ENCODE assay signal across 15 cellular contexts in the genomic region with DNA sequence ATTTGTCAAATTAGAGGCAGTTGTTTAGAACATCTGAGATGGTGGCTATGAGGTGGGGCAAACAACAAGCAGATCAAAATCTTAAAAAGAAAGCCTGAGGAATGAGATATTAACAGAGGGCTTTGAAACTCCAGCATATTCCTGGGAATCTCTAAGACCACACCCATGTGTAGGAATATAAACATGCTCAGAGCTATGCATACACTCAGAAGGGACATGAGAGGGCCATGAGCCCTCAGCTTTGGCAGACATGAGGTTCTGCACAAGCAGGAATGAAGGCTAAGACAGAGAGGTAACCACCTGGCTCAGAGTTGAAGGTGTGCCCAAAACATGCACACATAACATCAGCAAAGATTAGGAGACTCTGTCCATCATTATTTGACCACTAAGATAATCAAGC. TPM values are rescaled to one million over a fixed set of nuclear protein-coding genes. Genes with fewer than 3 reads are reported as not detected.
DNase-seq lines count a peak whose midpoint lies in the region; ATAC-seq and TF ChIP-seq lines count a peak whose summit lies in the region.
"Had no signal": no experiment of that assay in that cellular context is flagged by ENCODE, and none has a peak within 500 bp of the region (broad histone marks: within the 10 kb centered on the region; RNA-seq: fewer than 3 reads in every experiment).

No MANE protein-coding gene starts in this region.

- peaks cover 23% of the 10 kb centered on the region for H3K36me3 Mint-ChIP-seq in chondrocyte (ENCODE audit: low read depth)
- peaks cover 51% of the 10 kb centered on the region for H3K36me3 Mint-ChIP-seq in T-helper 2 cell treated with Interferon-gamma antibody and Interleukin-4, amounts not matched to agents 5 μg/mL and 100 μg/mL, for 36 hours (ENCODE audit: low read depth)

- peaks cover 91% of the 10 kb centered on the region for H3K4me1 Mint-ChIP-seq in chondrocyte (ENCODE audit: low read depth)
- peaks cover 25% of the 10 kb centered on the region for H3K4me1 Mint-ChIP-seq in T-helper 2 cell treated with Interferon-gamma antibody and Interleukin-4, amounts not matched to agents 5 μg/mL and 100 μg/mL, for 36 hours (ENCODE audit: low read depth)
- H3K4me1 Mint-ChIP-seq: CD14-positive monocyte had no signal

- TF ChIP-seq CTCF in chondrocyte (IDR thresholded peaks at IDR 0.05) (no peak), left lung (IDR thresholded peaks at IDR 0.05) (no peak), upper lobe of right lung (IDR thresholded peaks at IDR 0.05) (no peak)

- peaks cover 13% of the 10 kb centered on the region for H3K9me3 Mint-ChIP-seq in chondrocyte (ENCODE audit: low read depth)
- H3K9me3 Mint-ChIP-seq in T-helper 2 cell treated with Interferon-gamma antibody and Interleukin-4, amounts not matched to agents 5 μg/mL and 100 μg/mL, for 36 hours: peaks cover 23% of the 10 kb centered on the region
- H3K9me3 Mint-ChIP-seq: GM23338 had no signal

- ATAC-seq in left lung (peak; percentile 83), upper lobe of right lung (peak; percentile 69), GM18867 (IDR thresholded peaks at IDR 0.05; ENCODE audit: unreplicated experiment) (no peak)
- ATAC-seq: CD8-positive, alpha-beta T cell; GM23338; HepG2 had no signal

- H3K4me1 ChIP-seq in left lung: peaks cover 0 to 8% of the 10 kb centered on the region in 2 donors
- peaks cover 3% of the 10 kb centered on the region for H3K4me1 ChIP-seq in upper lobe of right lung

- H3K27me3 Mint-ChIP-seq in chondrocyte (ENCODE audit: low read depth): no peaks in the 10 kb centered on the region
- no peaks in the 10 kb centered on the region for H3K27me3 Mint-ChIP-seq in T-helper 2 cell treated with Interferon-gamma antibody and Interleukin-4, amounts not matched to agents 5 μg/mL and 100 μg/mL, for 36 hours (ENCODE audit: low read depth)

- H3K36me3 ChIP-seq in left lung (no peaks in the 10 kb centered on the region), upper lobe of right lung (no peaks in the 10 kb centered on the region)

- no peak overlapping the region for H3K27ac ChIP-seq in left lung
- no peak overlapping the region for H3K27ac ChIP-seq in upper lobe of right lung

- intact Hi-C loops in left lung (cut with DNase I) (no loop called here), upper lobe of right lung (cut with DNase I) (no loop called here)

- H3K4me3 Mint-ChIP-seq in chondrocyte (ENCODE audit: unreplicated experiment): no peak overlapping the region
- no peak overlapping the region for H3K4me3 Mint-ChIP-seq in T-helper 2 cell treated with Interferon-gamma antibody and Interleukin-4, amounts not matched to agents 5 μg/mL and 100 μg/mL, for 36 hours
- H3K4me3 Mint-ChIP-seq: CD14-positive monocyte; CD8-positive, alpha-beta T cell; GM23338 had no signal

- H3K27me3 ChIP-seq in left lung (no peaks in the 10 kb centered on the region), upper lobe of right lung (no peaks in the 10 kb centered on the region)

- H3K4me3 ChIP-seq in left lung (no peak overlapping the region), upper lobe of right lung (no peak overlapping the region)
- H3K4me3 ChIP-seq: GM23338 had no signal

- DNase-seq in EH (ENCODE audit: low read depth) (peak; percentile 25), chondrocyte (ENCODE audit: low spot score) (no peak), left lung (no peak), upper lobe of right lung (no peak), OCI-M2 (lab: John Stamatoyannopoulos, UW; ENCODE audit: unreplicated experiment) (no peak)
- DNase-seq in T-helper 2 cell treated with Interferon-gamma antibody and Interleukin-4, amounts not matched to agents 5 μg/mL and 100 μg/mL, for 36 hours (ENCODE audit: low spot score): no peak
- DNase-seq: CD8-positive, alpha-beta T cell; COR-L47; DND-41; GF-D8; H7 had no signal

- H3K9me3 ChIP-seq in left lung (no peaks in the 10 kb centered on the region), upper lobe of right lung (no peaks in the 10 kb centered on the region)

- peak overlapping the region; percentile 85 for H3K27ac Mint-ChIP-seq in chondrocyte (ENCODE audit: unreplicated experiment)
- H3K27ac Mint-ChIP-seq in T-helper 2 cell treated with Interferon-gamma antibody and Interleukin-4, amounts not matched to agents 5 μg/mL and 100 μg/mL, for 36 hours: no peak overlapping the region
- H3K27ac Mint-ChIP-seq: CD8-positive, alpha-beta T cell; GM23338 had no signal

RNA-seq across cellular contexts. Expression of a gene that starts 37.9 kb away (rescaled TPM):
- 160 to 190 TPM (median 163 TPM) in 3 replicates for total RNA-seq in chondrocyte
- total RNA-seq in left lung: 10 to 100 TPM; 25.4 to 46.1 TPM
- total RNA-seq in upper lobe of right lung: 31.1 TPM
